8 cellular contexts compared by ENCODE assay signal in the genomic region with DNA sequence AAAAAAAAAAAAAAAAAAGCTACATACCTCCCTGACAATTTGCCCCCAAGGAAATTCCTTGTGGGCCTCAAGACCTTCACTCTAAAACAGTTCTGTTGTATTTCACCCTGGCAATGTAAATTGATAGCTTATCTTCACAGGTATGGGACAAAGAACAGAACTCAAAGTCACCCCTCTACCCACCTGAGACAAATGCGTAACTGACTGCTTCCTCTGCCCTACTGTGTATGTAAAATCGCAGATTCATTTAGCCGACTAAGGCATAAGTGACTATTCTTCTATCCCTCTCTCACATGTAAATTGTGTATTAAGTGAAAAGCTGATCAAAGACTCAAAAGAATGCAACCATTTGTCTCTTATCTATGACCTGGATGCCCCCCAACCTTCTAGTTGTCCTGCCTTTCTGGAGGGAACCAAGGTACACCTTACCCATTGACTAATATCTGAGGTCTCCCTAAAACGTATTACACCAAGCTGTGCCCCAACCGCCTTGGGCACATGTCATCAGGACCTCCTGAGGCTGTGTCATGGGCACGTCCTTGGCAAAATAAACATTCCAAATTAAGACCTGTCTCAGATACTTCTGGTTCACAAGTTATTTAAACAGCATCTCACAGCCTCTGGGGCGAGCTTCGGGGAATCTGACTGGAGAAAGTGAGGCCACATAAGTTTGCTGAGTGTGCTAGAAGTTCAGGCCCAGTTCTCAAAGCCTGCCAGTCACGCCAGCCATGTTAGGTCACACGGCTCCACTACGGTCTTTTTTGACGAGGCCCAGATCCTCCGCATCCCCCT. TPM values are rescaled to one million over a fixed set of nuclear protein-coding genes. Genes with fewer than 3 reads are reported as not detected.
A peak's percentile ranks its signal among the peaks of the same experiment; 100 is the strongest.
DNase-seq lines count a peak whose midpoint lies in the region; ATAC-seq and TF ChIP-seq lines count a peak whose summit lies in the region.

No MANE protein-coding gene starts in this region.

- POLR2A ChIA-PET in CD4-positive, alpha-beta memory T cell (lab: Charles Lee; ENCODE audit: partially characterized antibody), result interaction anchor here (0.6 to 1.2 kb wide), 4 partner anchors 13 to 522 kb away, joined by 3 read pairs; partner anchors contain the start of gene AP3B1

- in situ Hi-C loops in brain microvascular endothelial cell (cut with HindIII; ENCODE audit: low pct_ligation_motif_present, low sequenced_read_pairs), result no loop called here

- peak in 1 of 5 donors; percentile 4 for DNase-seq in CD4-positive, alpha-beta memory T cell
- DNase-seq in M059J (ENCODE audit: low read depth), result peak; percentile 11
- DNase-seq in brain microvascular endothelial cell, result peak; percentile 42
- peak; percentile 5 for DNase-seq in medulla oblongata (ENCODE audit: extremely low spot score)
- DNase-seq in NCI-H1417 treated with DMSO at 0.1 percent for 48 hours (lab: John Stamatoyannopoulos, UW), result no peak

- peak overlapping the region; percentile 61 to 85 for H3K4me3 ChIP-seq in CD4-positive, alpha-beta memory T cell (ENCODE audit: low read length in 2 of 2)
- peak overlapping the region; percentile 81 for H3K4me3 ChIP-seq in brain microvascular endothelial cell (ENCODE audit: low read depth, low read length)
- peak overlapping the region; percentile 65 for H3K4me3 ChIP-seq in urinary bladder (ENCODE audit: low read depth, low read length)

- peak overlapping the region; percentile 90 to 97 (median 93) for H3K4me3 Mint-ChIP-seq in CD4-positive, alpha-beta memory T cell

- peaks cover 19 to 27% of the 10 kb centered on the region in 2 donors for H3K36me3 Mint-ChIP-seq in CD4-positive, alpha-beta memory T cell

- peak overlapping the region; percentile 97 for H3K27ac ChIP-seq in CD4-positive, alpha-beta memory T cell (ENCODE audit: low read depth, low read length)
- H3K27ac ChIP-seq in brain microvascular endothelial cell (peak overlapping the region; percentile 93), urinary bladder (ENCODE audit: low read depth) (peak overlapping the region; percentile 96)

- intact Hi-C loops in CD4-positive, alpha-beta memory T cell (cut with micrococcal nuclease), result loop anchor here (5.0 to 10.0 kb wide), 3 partner anchors 130 to 1462 kb away; partner anchors contain the start of genes JMY and WDR41

- no peaks in the 10 kb centered on the region for H3K9me3 Mint-ChIP-seq in CD4-positive, alpha-beta memory T cell

- H3K27me3 Mint-ChIP-seq in CD4-positive, alpha-beta memory T cell, result no peaks in the 10 kb centered on the region

- H3K4me1 ChIP-seq in CD4-positive, alpha-beta memory T cell (ENCODE audit: insufficient read depth, low read length), result peaks cover 52% of the 10 kb centered on the region
- H3K4me1 ChIP-seq in urinary bladder (ENCODE audit: insufficient read depth), result peaks cover 3% of the 10 kb centered on the region

- ATAC-seq in GM21367 (IDR thresholded peaks at IDR 0.05; ENCODE audit: unreplicated experiment) (peak; percentile 3), HG03520 (IDR thresholded peaks at IDR 0.05; ENCODE audit: unreplicated experiment) (no peak)

- H3K27me3 ChIP-seq in CD4-positive, alpha-beta memory T cell (ENCODE audit: insufficient read depth, low read length), result no peaks in the 10 kb centered on the region
- H3K27me3 ChIP-seq in brain microvascular endothelial cell (replicated peaks), result no peaks in the 10 kb centered on the region

- peaks cover 33 to 58% (median 45%) of the 10 kb centered on the region in 4 donors for H3K4me1 Mint-ChIP-seq in CD4-positive, alpha-beta memory T cell

- WGBS in urinary bladder, result 11% methylated on average over 13 of the region's 13 CpGs

- TF ChIP-seq CTCF in brain microvascular endothelial cell (IDR thresholded peaks at IDR 0.05; ENCODE audit: low read depth, low read length, missing control alignments), result no peak

- H3K27ac Mint-ChIP-seq in CD4-positive, alpha-beta memory T cell, result peak overlapping the region; percentile 88 to 99 (median 98)

- H3K9me3 ChIP-seq in CD4-positive, alpha-beta memory T cell (ENCODE audit: control insufficient read depth in 1 of 2, low read length in 2 of 2), result no peaks in the 10 kb centered on the region

- CTCF ChIA-PET in CD4-positive, alpha-beta memory T cell (lab: Charles Lee; ENCODE audit: partially characterized antibody), result interaction anchor here (1.1 kb wide), 1 partner anchor 283 kb away, joined by 4 read pairs; the partner anchor contains the start of gene WDR41

- H3K36me3 ChIP-seq in CD4-positive, alpha-beta memory T cell (ENCODE audit: insufficient read depth, low read length), result no peaks in the 10 kb centered on the region
- H3K36me3 ChIP-seq in brain microvascular endothelial cell (replicated peaks) (no peaks in the 10 kb centered on the region), urinary bladder (ENCODE audit: insufficient read depth) (no peaks in the 10 kb centered on the region)

RNA-seq across cellular contexts. Expression of gene TBCA, which starts 1.0 kb away (rescaled TPM):
- total RNA-seq in CD4-positive, alpha-beta memory T cell, result 10 to 100 TPM; 80.4 to 97.2 TPM
- 100 to 1,000 TPM; 179 to 200 TPM for polyA plus RNA-seq in CD4-positive, alpha-beta memory T cell
- 181 and 211 TPM in 2 replicates for total RNA-seq in M059J (2014; rRNA removed; shearing (Covaris generic))
- total RNA-seq in urinary bladder, result 98.8 TPM
- polyA plus RNA-seq in urinary bladder, result 188 TPM
